In genomic region chr1:26900001-26900814, GRCh38 we compare ENCODE assay signal across 8 cellular contexts. TPM values are rescaled to one million over a fixed set of nuclear protein-coding genes. Genes with fewer than 3 reads are reported as not detected.
DNase-seq lines count a peak whose midpoint lies in the region; ATAC-seq and TF ChIP-seq lines count a peak whose summit lies in the region.

Gene GPATCH3, minus strand, starts transcription at chr1:26900467. Its CDS starts 25 bp downstream, at chr1:26900442.

- H3K36me3 ChIP-seq in BE2C (no peaks in the 10 kb centered on the region), HUES64 (ENCODE audit: insufficient read depth, low read length) (peaks cover 19% of the 10 kb centered on the region), OCI-LY1 (ENCODE audit: insufficient read depth, low read length) (peaks cover 14% of the 10 kb centered on the region)

- peaks cover 7% of the 10 kb centered on the region for H3K36me3 Mint-ChIP-seq in endothelial cell (ENCODE audit: low read depth, unreplicated experiment)

- H3K4me3 Mint-ChIP-seq in endothelial cell (ENCODE audit: unreplicated experiment) = peak within 1 kb of the TSS; percentile 96

- peak; percentile 87 for DNase-seq in BE2C
- DNase-seq in activated T-cell treated with anti-CD3 and anti-CD28 coated beads for 1 hour (ENCODE audit: low read depth) = peak; percentile 83
- DNase-seq in endothelial cell (ENCODE audit: low spot score) = peak; percentile 87
- peak; percentile 96 for DNase-seq in mesenteric fat pad (ENCODE audit: low spot score)
- DNase-seq in stimulated activated CD8-positive, alpha-beta memory T cell treated with anti-CD3 and anti-CD28 coated beads, Interleukin-12 subunit alpha, Interleukin-12 subunit beta, amount 100 ng/mL, for 4 hours (ENCODE audit: low read depth) = peak; percentile 69

- H3K27ac ChIP-seq in HUES64 (ENCODE audit: low read depth, low read length) = peak within 1 kb of the TSS; percentile 92
- peak within 1 kb of the TSS; percentile 44 for H3K27ac ChIP-seq in OCI-LY1 (ENCODE audit: low read depth, low read length, poor library complexity, severe bottlenecking)

- H3K4me3 ChIP-seq in BE2C (ENCODE audit: low read depth, low read length) (peak within 1 kb of the TSS; percentile 92), HUES64 (ENCODE audit: low read length) (peak within 1 kb of the TSS; percentile 85), OCI-LY1 (ENCODE audit: low read depth, low read length, poor library complexity, severe bottlenecking) (peak within 1 kb of the TSS; percentile 97)

- H3K4me2 ChIP-seq in OCI-LY1 (ENCODE audit: low read length) = peak within 1 kb of the TSS; percentile 87

- no peaks in the 10 kb centered on the region for H4K20me1 ChIP-seq in OCI-LY1 (ENCODE audit: insufficient read depth, low read length)

- H3K9me3 Mint-ChIP-seq in endothelial cell (ENCODE audit: unreplicated experiment) = no peaks in the 10 kb centered on the region

- H3K27me3 Mint-ChIP-seq in endothelial cell (ENCODE audit: unreplicated experiment) = peaks cover 5% of the 10 kb centered on the region

- ATAC-seq in GM19397 (IDR thresholded peaks at IDR 0.05; ENCODE audit: unreplicated experiment) = peak; percentile 67

- H3K9ac ChIP-seq in HUES64 (ENCODE audit: low read depth, low read length) (peak within 1 kb of the TSS; percentile 94), OCI-LY1 (ENCODE audit: low read length) (peak within 1 kb of the TSS; percentile 82)

- WGBS in HUES64 = under 1% methylated on average over 49 of the region's 50 CpGs

- peaks cover 20% of the 10 kb centered on the region for H3K4me1 Mint-ChIP-seq in endothelial cell (ENCODE audit: unreplicated experiment)

- peak within 1 kb of the TSS; percentile 99 for H2AFZ ChIP-seq in OCI-LY1 (ENCODE audit: low read length)

- TF ChIP-seq CTCF in BE2C (IDR thresholded peaks at IDR 0.05; ENCODE audit: low read depth, low read length) (no peak), OCI-LY1 (IDR thresholded peaks at IDR 0.05; ENCODE audit: low read length) (no peak), endothelial cell (IDR thresholded peaks at IDR 0.05; ENCODE audit: unreplicated experiment) (no peak)

- peak within 1 kb of the TSS; percentile 99 for H3K27ac Mint-ChIP-seq in endothelial cell (ENCODE audit: unreplicated experiment)

- H3K9me3 ChIP-seq in BE2C (no peaks in the 10 kb centered on the region), HUES64 (ENCODE audit: insufficient read depth, low read depth, low read length) (no peaks in the 10 kb centered on the region), OCI-LY1 (ENCODE audit: low read length) (no peaks in the 10 kb centered on the region)

- H3K79me2 ChIP-seq in OCI-LY1 (ENCODE audit: insufficient read depth, low read length) = peaks cover 13% of the 10 kb centered on the region

- peaks cover 3% of the 10 kb centered on the region; the same call in 1 of the 2 replicates for H3K4me1 ChIP-seq in BE2C
- 0 out of 2 replicates have a peak, but pooled peaks cover 5% of the 10 kb centered on the region for H3K4me1 ChIP-seq in HUES64 (ENCODE audit: insufficient read depth, low read length)
- H3K4me1 ChIP-seq in OCI-LY1 (ENCODE audit: insufficient read depth, low read length, severe bottlenecking) = peaks cover 23% of the 10 kb centered on the region

- no peaks in the 10 kb centered on the region for H3K9me2 ChIP-seq in OCI-LY1 (ENCODE audit: low read depth, low read length)

- H3F3A ChIP-seq in OCI-LY1 (ENCODE audit: insufficient read depth, low read length) = no peaks in the 10 kb centered on the region

- H3K27me3 ChIP-seq in BE2C (no peaks in the 10 kb centered on the region), HUES64 (ENCODE audit: insufficient read depth, low read length) (no peaks in the 10 kb centered on the region), OCI-LY1 (ENCODE audit: insufficient read depth, low read length) (no peaks in the 10 kb centered on the region)

RNA-seq across cellular contexts. Expression of gene GPATCH3, which starts in this region (rescaled TPM):
- polyA plus RNA-seq in BE2C (2012; ENCODE audit: insufficient read depth, insufficient read length, low read depth) = 7.7 TPM
- polyA plus RNA-seq in HUES64 (2013, experiment 1 of 2) = 9.5 TPM
- polyA plus RNA-seq in HUES64 (2013, experiment 2 of 2) = 9.4 TPM
- total RNA-seq in endothelial cell (ENCODE audit: unreplicated experiment) = 23.4 TPM
- 13.0 TPM for total RNA-seq in mesenteric fat pad

Comparison
In these comparisons a context has a peak if more than half of its experiments do, and no peak if none do; other contexts are left out.
1. Peak in every context shown above with its lines: DNase-seq, ATAC-seq, H3K4me3 ChIP-seq and H3K27ac ChIP-seq.